In the genomic region with DNA sequence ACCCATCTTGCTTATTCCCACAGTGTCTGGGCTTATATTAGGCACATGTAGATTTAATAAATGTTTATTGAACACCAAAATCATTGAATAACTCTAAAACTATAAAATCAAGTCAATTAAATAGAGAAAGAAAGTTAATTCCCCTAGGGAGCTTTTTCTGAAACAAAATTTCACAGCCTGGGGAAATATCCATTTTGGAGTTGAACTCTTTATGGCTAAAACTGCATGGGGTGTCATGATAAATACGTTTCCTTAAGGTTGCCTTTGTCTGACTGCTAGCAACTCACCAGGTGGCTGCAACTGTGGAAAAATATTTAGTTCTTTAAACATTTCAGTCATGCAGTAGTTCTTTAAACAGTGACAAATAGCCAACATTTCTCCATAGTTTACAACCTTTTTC, we compare ENCODE assay signal across 34 cellular contexts.
"Had no signal": no experiment of that assay in that cellular context is flagged by ENCODE, and none has a peak within 500 bp of the region (broad histone marks: within the 10 kb centered on the region; RNA-seq: fewer than 3 reads in every experiment).

No MANE protein-coding gene starts in this region.

- H3K9me3 ChIP-seq: MG63, Peyer's patch, SJSA1 had no signal

- H3K4me1 Mint-ChIP-seq: activated B cell treated with CpG ODN at 0.5 μM for 24 hours; activated naive CD4-positive, alpha-beta T cell treated with anti-CD3 and anti-CD28 coated beads, Interleukin-2, amount 10 ng/mL, durations not matched to agents 7 days and 5 days; activated naive CD8-positive, alpha-beta T cell treated with anti-CD3 and anti-CD28 coated beads for 36 hours; T-cell; T-helper 17 cell had no signal

- H3K4me3 Mint-ChIP-seq: activated B cell treated with CpG ODN at 0.5 μM for 24 hours; activated CD4-positive, alpha-beta memory T cell treated with anti-CD3 and anti-CD28 coated beads for 36 hours; activated naive CD4-positive, alpha-beta T cell treated with anti-CD3 and anti-CD28 coated beads, Interleukin-2, amount 10 ng/mL, durations not matched to agents 7 days and 5 days; activated naive CD8-positive, alpha-beta T cell treated with anti-CD3 and anti-CD28 coated beads for 36 hours; T-cell; T-helper 17 cell had no signal

- H3K36me3 Mint-ChIP-seq: activated CD4-positive, alpha-beta memory T cell treated with anti-CD3 and anti-CD28 coated beads for 36 hours; activated naive CD4-positive, alpha-beta T cell treated with anti-CD3 and anti-CD28 coated beads, Interleukin-2, amount 10 ng/mL, durations not matched to agents 7 days and 5 days; activated naive CD8-positive, alpha-beta T cell treated with anti-CD3 and anti-CD28 coated beads for 36 hours; T-cell had no signal

- H3K27ac ChIP-seq: brain microvascular endothelial cell, Peyer's patch, SJSA1, VCaP had no signal

- H3K27me3 Mint-ChIP-seq: activated B cell treated with CpG ODN at 0.5 μM for 24 hours; activated CD4-positive, alpha-beta memory T cell treated with anti-CD3 and anti-CD28 coated beads for 36 hours; activated naive CD4-positive, alpha-beta T cell treated with anti-CD3 and anti-CD28 coated beads, Interleukin-2, amount 10 ng/mL, durations not matched to agents 7 days and 5 days; activated naive CD8-positive, alpha-beta T cell treated with anti-CD3 and anti-CD28 coated beads for 36 hours; T-cell; T-helper 17 cell had no signal

- H3K27me3 ChIP-seq: brain microvascular endothelial cell, MG63, Peyer's patch, SJSA1 had no signal

- H3K4me1 ChIP-seq: Peyer's patch, SJSA1 had no signal

- H3K27ac Mint-ChIP-seq: activated B cell treated with CpG ODN at 0.5 μM for 24 hours; activated CD4-positive, alpha-beta memory T cell treated with anti-CD3 and anti-CD28 coated beads for 36 hours; activated naive CD4-positive, alpha-beta T cell treated with anti-CD3 and anti-CD28 coated beads, Interleukin-2, amount 10 ng/mL, durations not matched to agents 7 days and 5 days; activated naive CD8-positive, alpha-beta T cell treated with anti-CD3 and anti-CD28 coated beads for 36 hours; T-cell; T-helper 17 cell had no signal

- DNase-seq: activated B cell treated with CpG ODN at 0.5 μM for 24 hours; activated CD4-positive, alpha-beta memory T cell treated with anti-CD3 and anti-CD28 coated beads for 36 hours; activated CD4-positive, alpha-beta T cell treated with anti-CD3 and anti-CD28 coated beads for 4 hours; activated CD4-positive, alpha-beta T cell treated with anti-CD3 and anti-CD28 coated beads, Interleukin-2, amount 50 U/mL, for 1 hour; activated CD4-positive, CD25-positive, alpha-beta regulatory T cell treated with anti-CD3 and anti-CD28 coated beads, Interleukin-2, amount 50 U/mL, for 72 hours; activated CD8-positive, alpha-beta memory T cell treated with anti-CD3 and anti-CD28 coated beads, Interleukin-2, amount 50 U/mL, for 48 hours; activated effector memory CD4-positive, alpha-beta T cell treated with Interleukin-2 at 50 U/mL for 16 hours; activated naive CD4-positive, alpha-beta T cell treated with anti-CD3 and anti-CD28 coated beads, Interleukin-2, amount 10 ng/mL, durations not matched to agents 7 days and 5 days; activated naive CD8-positive, alpha-beta T cell treated with anti-CD3 and anti-CD28 coated beads for 36 hours; activated T-cell treated with anti-CD3 and anti-CD28 coated beads, Interleukin-2, amount 50 U/mL, for 48 hours; amniotic stem cell; aorta; brain microvascular endothelial cell; central memory CD4-positive, alpha-beta T cell; Kasumi-1; KG1; MG63; NCI-H1048; NCI-H1105 treated with DMSO at 0.1 percent for 48 hours; NCI-H1694; NCI-H1930; NCI-H2107; NCI-H2171; NCI-H510A; NCI-H526; NK-92 treated with Interleukin-12 subunit alpha and Interleukin-12 subunit beta, amount 100 ng/mL, for 24 hours; PC-3; Peyer's patch; RPMI8226; SHP77 treated with DMSO at 0.1 percent for 48 hours; T-cell; T-helper 17 cell had no signal

- H3K4me3 ChIP-seq: MG63, Peyer's patch, SJSA1 had no signal

- H3K9me3 Mint-ChIP-seq: activated B cell treated with CpG ODN at 0.5 μM for 24 hours; activated CD4-positive, alpha-beta memory T cell treated with anti-CD3 and anti-CD28 coated beads for 36 hours; activated naive CD4-positive, alpha-beta T cell treated with anti-CD3 and anti-CD28 coated beads, Interleukin-2, amount 10 ng/mL, durations not matched to agents 7 days and 5 days; activated naive CD8-positive, alpha-beta T cell treated with anti-CD3 and anti-CD28 coated beads for 36 hours had no signal

- H3K36me3 ChIP-seq: brain microvascular endothelial cell, MG63, Peyer's patch, SJSA1 had no signal
